In the genomic region with DNA sequence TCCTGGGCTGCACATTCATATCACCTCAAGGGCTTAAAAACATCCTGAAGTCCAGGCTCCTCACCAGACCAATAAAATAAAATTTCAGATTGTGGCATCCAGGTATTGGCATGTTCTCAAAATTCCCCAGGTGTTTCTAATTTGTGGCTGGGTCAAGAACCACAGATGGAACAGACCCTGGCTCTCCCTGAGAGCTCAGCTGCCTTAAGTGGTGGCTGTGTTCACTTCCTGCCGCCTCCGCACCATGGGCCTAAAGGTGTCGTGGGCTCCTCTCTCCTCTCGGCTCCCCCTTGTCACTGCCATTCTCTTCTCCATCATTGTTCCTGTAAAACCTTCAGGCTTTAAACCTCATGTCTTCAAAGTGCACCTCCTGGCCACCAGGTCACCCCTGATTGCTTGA, we compare ENCODE assay signal across 23 cellular contexts. TPM values are rescaled to one million over a fixed set of nuclear protein-coding genes. Genes with fewer than 3 reads are reported as not detected.
"Had no signal": no experiment of that assay in that cellular context is flagged by ENCODE, and none has a peak within 500 bp of the region (broad histone marks: within the 10 kb centered on the region; RNA-seq: fewer than 3 reads in every experiment).

No MANE protein-coding gene starts in this region.

- H3K9me3 ChIP-seq: adrenal gland, breast epithelium, gastrocnemius medialis, heart left ventricle, left lung, stomach had no signal

- H3K27me3 ChIP-seq: adrenal gland, breast epithelium, gastrocnemius medialis, heart left ventricle, left lung had no signal

- H3K27ac ChIP-seq: adrenal gland, breast epithelium, gastrocnemius medialis, heart left ventricle, left lung, stomach had no signal

- H3K4me1 Mint-ChIP-seq: activated T-helper 17 cell treated with anti-CD3 and anti-CD28 coated beads, Interleukin-2, amount 50 U/mL, for 72 hours had no signal

- ATAC-seq: activated T-helper 17 cell treated with anti-CD3 and anti-CD28 coated beads, Interleukin-2, amount 50 U/mL, for 72 hours; gastrocnemius medialis; heart left ventricle; left lung; SK-N-SH treated with all-trans-retinoic acid at 6 μM for 48 hours had no signal

- H3K36me3 ChIP-seq: adrenal gland, breast epithelium, gastrocnemius medialis, heart left ventricle, left lung, stomach had no signal

- DNase-seq: activated CD4-positive, alpha-beta T cell treated with anti-CD3 and anti-CD28 coated beads, Interleukin-2, amount 50 U/mL, for 4 hours; activated CD4-positive, CD25-positive, alpha-beta regulatory T cell; activated naive CD4-positive, alpha-beta T cell treated with anti-CD3 and anti-CD28 coated beads for 36 hours; activated T-cell treated with anti-CD3 and anti-CD28 coated beads, Interleukin-2, amount 50 U/mL, for 1 hour; adrenal gland; cerebellar nuclear complex; effector CD4-positive, alpha-beta T cell; gastrocnemius medialis; heart left ventricle; left lung; midbrain; nephron progenitor cell; nucleus accumbens; retina; stimulated activated CD4-positive, alpha-beta T cell treated with anti-CD3 and anti-CD28 coated beads, Interleukin-2, amount 100 ng/mL, for 24 hours; stomach; T-helper 1 cell; T-helper 9 cell; trophoblast cell had no signal

- H3K4me3 ChIP-seq: adrenal gland, breast epithelium, gastrocnemius medialis, heart left ventricle, left lung, stomach had no signal

- H3K27ac Mint-ChIP-seq: activated naive CD4-positive, alpha-beta T cell treated with anti-CD3 and anti-CD28 coated beads for 36 hours; activated T-helper 17 cell treated with anti-CD3 and anti-CD28 coated beads, Interleukin-2, amount 50 U/mL, for 72 hours; nephron progenitor cell had no signal

- H3K9me3 Mint-ChIP-seq: activated naive CD4-positive, alpha-beta T cell treated with anti-CD3 and anti-CD28 coated beads for 36 hours; activated T-helper 17 cell treated with anti-CD3 and anti-CD28 coated beads, Interleukin-2, amount 50 U/mL, for 72 hours; nephron progenitor cell had no signal

- H3K4me3 Mint-ChIP-seq: activated naive CD4-positive, alpha-beta T cell treated with anti-CD3 and anti-CD28 coated beads for 36 hours; activated T-helper 17 cell treated with anti-CD3 and anti-CD28 coated beads, Interleukin-2, amount 50 U/mL, for 72 hours; nephron progenitor cell had no signal

- H3K4me1 ChIP-seq: adrenal gland, breast epithelium, gastrocnemius medialis, left lung had no signal

RNA-seq across cellular contexts. Expression of gene CCNJL, which starts 17.8 kb away (rescaled TPM):
- total RNA-seq: activated naive CD4-positive, alpha-beta T cell treated with anti-CD3 and anti-CD28 coated beads for 36 hours; activated T-helper 17 cell treated with anti-CD3 and anti-CD28 coated beads, Interleukin-2, amount 50 U/mL, for 72 hours had no signal

RNA-seq across cellular contexts. Expression of gene C1QTNF2, which starts 40.2 kb away (rescaled TPM):
- total RNA-seq: activated naive CD4-positive, alpha-beta T cell treated with anti-CD3 and anti-CD28 coated beads for 36 hours; activated T-helper 17 cell treated with anti-CD3 and anti-CD28 coated beads, Interleukin-2, amount 50 U/mL, for 72 hours; kidney epithelial cell had no signal
